ENCODE assay signal across 1 cellular context in the genomic region with DNA sequence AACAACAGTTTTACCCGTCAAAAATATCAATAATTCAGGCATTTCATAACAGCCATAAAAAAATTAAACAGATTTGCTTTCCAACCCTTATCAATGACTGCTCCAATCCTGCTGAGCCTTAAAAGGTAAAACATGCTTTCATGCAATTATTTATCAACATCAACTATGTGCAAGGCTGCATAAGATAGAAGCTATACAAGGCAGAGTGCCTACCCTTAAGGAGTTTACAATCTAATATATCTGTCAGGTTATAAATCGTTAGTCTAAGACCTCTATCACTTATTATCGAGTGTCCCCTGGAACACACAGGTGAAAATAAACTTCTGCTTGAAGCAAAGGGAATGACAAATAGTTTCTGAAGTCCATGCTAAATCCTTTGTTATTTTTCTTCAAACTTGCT.
TF ChIP-seq lines count a peak whose summit lies in the region.

No MANE protein-coding gene starts in this region.

TF ChIP-seq in K562, 482 proteins besides CTCF, POLR2A, EP300 and RAD21:
- TF ChIP-seq, protein P1, sequence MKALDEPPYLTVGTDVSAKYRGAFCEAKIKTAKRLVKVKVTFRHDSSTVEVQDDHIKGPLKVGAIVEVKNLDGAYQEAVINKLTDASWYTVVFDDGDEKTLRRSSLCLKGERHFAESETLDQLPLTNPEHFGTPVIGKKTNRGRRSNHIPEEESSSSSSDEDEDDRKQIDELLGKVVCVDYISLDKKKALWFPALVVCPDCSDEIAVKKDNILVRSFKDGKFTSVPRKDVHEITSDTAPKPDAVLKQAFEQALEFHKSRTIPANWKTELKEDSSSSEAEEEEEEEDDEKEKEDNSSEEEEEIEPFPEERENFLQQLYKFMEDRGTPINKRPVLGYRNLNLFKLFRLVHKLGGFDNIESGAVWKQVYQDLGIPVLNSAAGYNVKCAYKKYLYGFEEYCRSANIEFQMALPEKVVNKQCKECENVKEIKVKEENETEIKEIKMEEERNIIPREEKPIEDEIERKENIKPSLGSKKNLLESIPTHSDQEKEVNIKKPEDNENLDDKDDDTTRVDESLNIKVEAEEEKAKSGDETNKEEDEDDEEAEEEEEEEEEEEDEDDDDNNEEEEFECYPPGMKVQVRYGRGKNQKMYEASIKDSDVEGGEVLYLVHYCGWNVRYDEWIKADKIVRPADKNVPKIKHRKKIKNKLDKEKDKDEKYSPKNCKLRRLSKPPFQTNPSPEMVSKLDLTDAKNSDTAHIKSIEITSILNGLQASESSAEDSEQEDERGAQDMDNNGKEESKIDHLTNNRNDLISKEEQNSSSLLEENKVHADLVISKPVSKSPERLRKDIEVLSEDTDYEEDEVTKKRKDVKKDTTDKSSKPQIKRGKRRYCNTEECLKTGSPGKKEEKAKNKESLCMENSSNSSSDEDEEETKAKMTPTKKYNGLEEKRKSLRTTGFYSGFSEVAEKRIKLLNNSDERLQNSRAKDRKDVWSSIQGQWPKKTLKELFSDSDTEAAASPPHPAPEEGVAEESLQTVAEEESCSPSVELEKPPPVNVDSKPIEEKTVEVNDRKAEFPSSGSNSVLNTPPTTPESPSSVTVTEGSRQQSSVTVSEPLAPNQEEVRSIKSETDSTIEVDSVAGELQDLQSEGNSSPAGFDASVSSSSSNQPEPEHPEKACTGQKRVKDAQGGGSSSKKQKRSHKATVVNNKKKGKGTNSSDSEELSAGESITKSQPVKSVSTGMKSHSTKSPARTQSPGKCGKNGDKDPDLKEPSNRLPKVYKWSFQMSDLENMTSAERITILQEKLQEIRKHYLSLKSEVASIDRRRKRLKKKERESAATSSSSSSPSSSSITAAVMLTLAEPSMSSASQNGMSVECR (CRISPR knock-in tag; IDR thresholded peaks at IDR 0.05) = no peak
- TF ChIP-seq BDP1 (IDR thresholded peaks at IDR 0.05; ENCODE audit: insufficient read depth, insufficient read length) (no peak), TAF7 (tag; IDR thresholded peaks at IDR 0.05) (no peak), ZNF143 (CRISPR knock-in tag; IDR thresholded peaks at IDR 0.05) (no peak), ZNF316 (IDR thresholded peaks at IDR 0.05) (peak; percentile 49), KDM5B (IDR thresholded peaks at IDR 0.05; ENCODE audit: insufficient replicate concordance, low read depth, low read length) (no peak), CREM (IDR thresholded peaks at IDR 0.05; ENCODE audit: low read depth) (no peak), TRIM24 (IDR thresholded peaks at IDR 0.05) (peak; percentile 17 to 22; a peak in 1 of 4 replicates), RNF219 (CRISPR knock-in tag; IDR thresholded peaks at IDR 0.05) (no peak), ZNF395 (CRISPR knock-in tag; IDR thresholded peaks at IDR 0.05) (no peak), DDX20 (tag; IDR thresholded peaks at IDR 0.05; ENCODE audit: low read depth) (no peak), GTF2F1 (IDR thresholded peaks at IDR 0.05; ENCODE audit: low read depth, low read length) (no peak), U2AF1 (optimal IDR thresholded peaks at IDR 0.05; ENCODE audit: low read depth, low read length) (no peak), PHF21A (IDR thresholded peaks at IDR 0.05; ENCODE audit: borderline replicate concordance, low read depth) (no peak), ZC3H4 (CRISPR knock-in tag; IDR thresholded peaks at IDR 0.05; ENCODE audit: borderline replicate concordance) (no peak), ZBTB1 (CRISPR knock-in tag; IDR thresholded peaks at IDR 0.05; ENCODE audit: borderline replicate concordance, low read depth) (no peak), ZNF507 (tag; conservative IDR thresholded peaks at IDR 0.05) (no peak), CREB5 (CRISPR knock-in tag; IDR thresholded peaks at IDR 0.05) (no peak), SLC30A9 (CRISPR knock-in tag; IDR thresholded peaks at IDR 0.05) (no peak), CREB3 (tag; conservative IDR thresholded peaks at IDR 0.05; ENCODE audit: low read depth) (no peak), ZNF239 (CRISPR knock-in tag; IDR thresholded peaks at IDR 0.05) (no peak), ZNF586 (CRISPR knock-in tag; conservative IDR thresholded peaks at IDR 0.05) (no peak), BMI1 (IDR thresholded peaks at IDR 0.05; ENCODE audit: low read length) (peak; percentile 32; the same call in 1 of the 2 replicates)
- TF ChIP-seq, protein P2, sequence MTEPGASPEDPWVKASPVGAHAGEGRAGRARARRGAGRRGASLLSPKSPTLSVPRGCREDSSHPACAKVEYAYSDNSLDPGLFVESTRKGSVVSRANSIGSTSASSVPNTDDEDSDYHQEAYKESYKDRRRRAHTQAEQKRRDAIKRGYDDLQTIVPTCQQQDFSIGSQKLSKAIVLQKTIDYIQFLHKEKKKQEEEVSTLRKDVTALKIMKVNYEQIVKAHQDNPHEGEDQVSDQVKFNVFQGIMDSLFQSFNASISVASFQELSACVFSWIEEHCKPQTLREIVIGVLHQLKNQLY (CRISPR knock-in tag; conservative IDR thresholded peaks at IDR 0.05) = no peak
- TF ChIP-seq, protein P3, sequence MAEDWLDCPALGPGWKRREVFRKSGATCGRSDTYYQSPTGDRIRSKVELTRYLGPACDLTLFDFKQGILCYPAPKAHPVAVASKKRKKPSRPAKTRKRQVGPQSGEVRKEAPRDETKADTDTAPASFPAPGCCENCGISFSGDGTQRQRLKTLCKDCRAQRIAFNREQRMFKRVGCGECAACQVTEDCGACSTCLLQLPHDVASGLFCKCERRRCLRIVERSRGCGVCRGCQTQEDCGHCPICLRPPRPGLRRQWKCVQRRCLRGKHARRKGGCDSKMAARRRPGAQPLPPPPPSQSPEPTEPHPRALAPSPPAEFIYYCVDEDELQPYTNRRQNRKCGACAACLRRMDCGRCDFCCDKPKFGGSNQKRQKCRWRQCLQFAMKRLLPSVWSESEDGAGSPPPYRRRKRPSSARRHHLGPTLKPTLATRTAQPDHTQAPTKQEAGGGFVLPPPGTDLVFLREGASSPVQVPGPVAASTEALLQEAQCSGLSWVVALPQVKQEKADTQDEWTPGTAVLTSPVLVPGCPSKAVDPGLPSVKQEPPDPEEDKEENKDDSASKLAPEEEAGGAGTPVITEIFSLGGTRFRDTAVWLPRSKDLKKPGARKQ (CRISPR knock-in tag; IDR thresholded peaks at IDR 0.05) = no peak
- TF ChIP-seq, protein P4, sequence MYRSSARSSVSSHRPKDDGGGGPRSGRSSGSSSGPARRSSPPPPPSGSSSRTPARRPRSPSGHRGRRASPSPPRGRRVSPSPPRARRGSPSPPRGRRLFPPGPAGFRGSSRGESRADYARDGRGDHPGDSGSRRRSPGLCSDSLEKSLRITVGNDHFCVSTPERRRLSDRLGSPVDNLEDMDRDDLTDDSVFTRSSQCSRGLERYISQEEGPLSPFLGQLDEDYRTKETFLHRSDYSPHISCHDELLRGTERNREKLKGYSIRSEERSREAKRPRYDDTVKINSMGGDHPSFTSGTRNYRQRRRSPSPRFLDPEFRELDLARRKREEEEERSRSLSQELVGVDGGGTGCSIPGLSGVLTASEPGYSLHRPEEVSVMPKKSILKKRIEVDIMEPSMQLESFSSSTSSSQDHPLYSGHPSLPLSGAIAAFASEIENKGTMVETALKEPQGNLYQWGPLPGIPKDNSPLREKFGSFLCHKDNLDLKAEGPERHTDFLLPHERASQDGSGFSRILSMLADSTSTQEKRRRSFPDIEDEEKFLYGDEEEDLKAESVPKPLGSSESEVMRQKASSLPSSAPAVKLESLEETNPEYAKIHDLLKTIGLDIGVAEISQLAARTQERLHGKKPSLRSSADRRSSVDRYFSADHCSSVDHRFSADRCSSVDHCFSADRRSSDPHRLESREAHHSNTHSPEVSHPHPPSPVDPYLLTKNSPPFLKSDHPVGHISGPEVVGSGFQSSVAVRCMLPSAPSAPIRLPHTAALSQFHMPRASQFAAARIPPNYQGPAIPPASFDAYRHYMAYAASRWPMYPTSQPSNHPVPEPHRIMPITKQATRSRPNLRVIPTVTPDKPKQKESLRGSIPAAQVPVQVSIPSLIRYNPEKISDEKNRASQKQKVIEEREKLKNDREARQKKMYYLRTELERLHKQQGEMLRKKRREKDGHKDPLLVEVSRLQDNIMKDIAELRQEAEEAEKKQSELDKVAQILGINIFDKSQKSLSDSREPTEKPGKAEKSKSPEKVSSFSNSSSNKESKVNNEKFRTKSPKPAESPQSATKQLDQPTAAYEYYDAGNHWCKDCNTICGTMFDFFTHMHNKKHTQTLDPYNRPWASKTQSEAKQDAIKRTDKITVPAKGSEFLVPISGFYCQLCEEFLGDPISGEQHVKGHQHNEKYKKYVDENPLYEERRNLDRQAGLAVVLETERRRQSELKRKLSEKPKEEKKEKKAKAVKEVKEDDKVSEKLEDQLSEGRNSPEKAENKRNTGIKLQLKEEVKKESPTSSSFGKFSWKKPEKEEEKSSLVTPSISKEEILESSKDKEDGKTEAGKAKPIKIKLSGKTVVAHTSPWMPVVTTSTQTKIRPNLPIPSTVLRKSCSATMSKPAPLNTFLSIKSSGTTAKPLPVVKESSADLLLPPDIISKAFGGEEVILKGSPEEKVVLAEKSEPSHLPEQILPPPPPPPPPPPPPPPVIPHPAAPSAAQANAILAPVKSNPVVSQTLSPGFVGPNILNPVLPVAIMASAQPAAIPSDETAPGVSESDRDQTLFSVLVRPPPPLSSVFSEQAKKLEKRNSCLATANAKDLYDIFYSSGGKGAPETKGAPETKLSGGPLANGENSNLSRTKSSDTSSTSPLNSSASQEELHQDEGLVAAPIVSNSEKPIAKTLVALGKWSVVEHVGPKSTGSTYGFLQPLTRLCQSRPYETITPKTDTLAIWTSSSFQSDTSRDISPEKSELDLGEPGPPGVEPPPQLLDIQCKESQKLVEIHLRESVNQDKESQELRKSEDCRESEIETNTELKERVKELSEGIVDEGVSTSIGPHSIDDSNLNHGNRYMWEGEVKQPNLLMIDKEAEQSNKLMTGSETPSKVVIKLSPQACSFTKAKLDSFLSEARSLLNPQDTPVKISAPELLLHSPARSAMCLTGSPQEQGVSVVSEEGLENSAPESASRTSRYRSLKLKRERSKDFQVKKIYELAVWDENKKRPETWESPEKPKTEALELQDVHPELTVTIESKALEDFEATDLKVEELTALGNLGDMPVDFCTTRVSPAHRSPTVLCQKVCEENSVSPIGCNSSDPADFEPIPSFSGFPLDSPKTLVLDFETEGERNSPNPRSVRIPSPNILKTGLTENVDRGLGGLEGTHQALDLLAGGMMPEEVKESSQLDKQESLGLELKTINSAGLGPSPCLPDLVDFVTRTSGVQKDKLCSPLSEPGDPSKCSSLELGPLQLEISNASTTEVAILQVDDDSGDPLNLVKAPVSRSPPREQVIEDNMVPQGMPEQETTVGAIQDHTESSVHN (IDR thresholded peaks at IDR 0.05; ENCODE audit: borderline replicate concordance in 1 of 2, low read depth in 1 of 2) = no peak
